Comparison of ENCODE assay signal across 1 cellular context in the genomic region with DNA sequence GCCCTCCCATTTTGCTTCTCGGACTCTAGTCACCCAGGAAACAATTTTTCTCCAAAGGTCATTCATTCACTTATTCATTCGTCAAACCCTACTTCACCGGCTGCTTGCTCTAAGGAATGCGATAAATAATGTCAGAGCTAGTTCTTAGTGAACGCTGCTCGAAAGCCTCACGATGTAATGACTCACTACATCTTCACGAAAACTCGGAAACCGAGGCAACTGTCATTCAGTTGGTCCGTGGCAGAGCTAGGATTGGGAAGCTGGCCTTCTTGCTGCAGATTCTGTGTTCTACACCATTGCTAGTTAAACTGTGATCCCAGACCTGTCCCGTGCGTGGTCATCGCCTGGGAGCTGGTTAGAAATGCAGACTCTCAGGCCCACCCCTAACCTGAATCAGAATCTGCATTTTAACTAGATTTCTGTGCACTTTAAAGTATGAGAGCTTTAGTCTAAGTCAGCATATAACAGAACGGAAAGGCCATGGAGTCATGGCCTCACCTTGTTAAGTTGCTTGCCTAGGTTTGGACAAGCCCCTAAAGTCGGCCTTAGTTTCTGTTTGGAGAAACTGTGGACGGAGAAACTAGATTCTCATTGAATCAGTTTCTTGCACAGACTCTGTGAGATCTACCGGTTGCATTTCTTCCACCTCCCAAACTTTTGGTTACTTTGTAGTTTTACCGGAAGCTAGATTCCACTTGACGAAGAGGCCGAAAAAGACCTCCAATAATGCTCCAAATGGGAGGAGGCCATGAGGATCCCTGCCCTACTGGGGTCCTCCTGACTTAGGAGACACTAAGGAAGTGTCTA.
TF ChIP-seq lines count a peak whose summit lies in the region.

No MANE protein-coding gene starts in this region.

TF ChIP-seq in HepG2, 621 proteins besides CTCF, POLR2A, EP300 and RAD21 (continued from another document):
- 0 out of 2 replicates have a peak, but pooled peaks have one; percentile 5 for TF ChIP-seq ZNF609 (CRISPR knock-in tag; IDR thresholded peaks at IDR 0.05; ENCODE audit: borderline replicate concordance)
- TF ChIP-seq ZNF280D (CRISPR knock-in tag; IDR thresholded peaks at IDR 0.05) = no peak
- TF ChIP-seq SP2 (CRISPR knock-in tag; IDR thresholded peaks at IDR 0.05) = no peak
- peak; percentile 45 to 59 for TF ChIP-seq MAFK (conservative IDR thresholded peaks at IDR 0.05 in 1 of 2, IDR thresholded peaks at IDR 0.05 in 1 of 2; ENCODE audit: low read length in 2 of 2)
- TF ChIP-seq ZNF513 (CRISPR knock-in tag; conservative IDR thresholded peaks at IDR 0.05) = no peak
- TF ChIP-seq ZNF101 (CRISPR knock-in tag; IDR thresholded peaks at IDR 0.05; ENCODE audit: borderline replicate concordance, low read depth) = no peak
- peak; percentile 52; the same call in 1 of the 2 replicates for TF ChIP-seq ZMYM3 (CRISPR knock-in tag; IDR thresholded peaks at IDR 0.05)
- peak; percentile 97 for TF ChIP-seq ZNF3 (CRISPR knock-in tag; IDR thresholded peaks at IDR 0.05)
- TF ChIP-seq THAP11 (CRISPR knock-in tag; IDR thresholded peaks at IDR 0.05) = peak; percentile 11; the same call in 1 of the 2 replicates
- TF ChIP-seq POLR2G (IDR thresholded peaks at IDR 0.05; ENCODE audit: low read depth, low read length) = peak; percentile 7; the same call in 1 of the 2 replicates
- TF ChIP-seq, protein P1, sequence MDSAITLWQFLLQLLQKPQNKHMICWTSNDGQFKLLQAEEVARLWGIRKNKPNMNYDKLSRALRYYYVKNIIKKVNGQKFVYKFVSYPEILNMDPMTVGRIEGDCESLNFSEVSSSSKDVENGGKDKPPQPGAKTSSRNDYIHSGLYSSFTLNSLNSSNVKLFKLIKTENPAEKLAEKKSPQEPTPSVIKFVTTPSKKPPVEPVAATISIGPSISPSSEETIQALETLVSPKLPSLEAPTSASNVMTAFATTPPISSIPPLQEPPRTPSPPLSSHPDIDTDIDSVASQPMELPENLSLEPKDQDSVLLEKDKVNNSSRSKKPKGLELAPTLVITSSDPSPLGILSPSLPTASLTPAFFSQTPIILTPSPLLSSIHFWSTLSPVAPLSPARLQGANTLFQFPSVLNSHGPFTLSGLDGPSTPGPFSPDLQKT (CRISPR knock-in tag; IDR thresholded peaks at IDR 0.05; ENCODE audit: borderline replicate concordance) = no peak
- no peak for TF ChIP-seq ZBTB7B (CRISPR knock-in tag; IDR thresholded peaks at IDR 0.05)
